In the genomic region with DNA sequence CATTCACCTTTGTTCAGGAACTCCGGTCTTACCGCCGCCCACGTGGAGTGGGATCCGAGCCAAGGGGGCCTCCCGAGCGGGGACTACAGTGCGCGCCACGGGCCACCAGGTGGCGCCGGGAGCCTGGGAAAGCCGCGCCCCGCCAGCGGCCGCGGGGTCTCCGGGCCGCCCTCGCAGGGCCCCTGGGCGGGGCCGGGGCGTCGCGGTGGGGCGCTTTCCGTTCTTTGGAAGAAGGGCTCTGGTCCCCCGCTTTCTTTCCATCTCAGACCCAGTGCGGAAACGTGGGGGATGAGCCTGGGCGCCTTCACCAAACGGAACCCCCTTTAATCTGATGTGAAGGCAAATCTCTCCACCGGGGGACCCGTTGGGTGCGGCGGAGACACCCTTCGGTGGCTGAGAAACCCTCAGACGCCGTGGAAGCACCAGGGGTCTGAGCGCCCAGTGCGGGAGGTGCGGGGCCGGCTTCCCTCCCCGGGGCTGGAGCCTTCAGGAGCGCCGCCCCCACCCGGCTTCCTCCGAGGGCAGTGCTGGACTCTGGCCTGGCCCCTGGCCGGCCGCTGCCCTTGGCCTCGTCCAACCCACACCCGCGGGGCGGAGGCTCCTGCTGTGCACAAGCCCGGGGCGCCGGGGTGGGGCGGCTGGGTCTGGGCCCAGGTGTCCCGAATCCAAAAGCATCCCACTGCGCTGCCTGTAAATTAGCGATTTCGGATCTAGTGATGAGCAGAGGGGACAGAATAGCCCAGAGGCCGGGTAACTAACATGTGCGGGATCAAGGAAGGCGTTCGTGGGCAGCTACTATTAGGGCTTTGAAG, we compare ENCODE assay signal across 8 cellular contexts. TPM values are rescaled to one million over a fixed set of nuclear protein-coding genes. Genes with fewer than 3 reads are reported as not detected.
DNase-seq lines count a peak whose midpoint lies in the region; ATAC-seq and TF ChIP-seq lines count a peak whose summit lies in the region.

No MANE protein-coding gene starts in this region.

- H3K9me3 Mint-ChIP-seq in chondrocyte (ENCODE audit: low read depth), result no peaks in the 10 kb centered on the region

- ATAC-seq in GM18858 (IDR thresholded peaks at IDR 0.05; ENCODE audit: unreplicated experiment), result peak; percentile 77
- peak; percentile 91 for ATAC-seq in HG03064 (IDR thresholded peaks at IDR 0.05; ENCODE audit: low read depth, unreplicated experiment)

- no peaks in the 10 kb centered on the region for H3K27me3 Mint-ChIP-seq in chondrocyte (ENCODE audit: low read depth)

- peak overlapping the region; percentile 74 for H3K27ac Mint-ChIP-seq in chondrocyte (ENCODE audit: unreplicated experiment)

- no peaks in the 10 kb centered on the region for H3K27me3 ChIP-seq in layer of hippocampus (ENCODE audit: control insufficient read depth, insufficient read depth, low read length)

- TF ChIP-seq CTCF in chondrocyte (IDR thresholded peaks at IDR 0.05), result peak; percentile 96

- DNase-seq in AG08395 (ENCODE audit: low spot score), result peak; percentile 96
- DNase-seq in NCI-H2227 (lab: John Stamatoyannopoulos, UW; ENCODE audit: unreplicated experiment), result peak; percentile 98
- DNase-seq in activated CD4-positive, alpha-beta T cell treated with anti-CD3 and anti-CD28 coated beads for 24 hours (ENCODE audit: low read depth in 2 of 2), result peak; percentile 80 to 88
- no peak for DNase-seq in chondrocyte (ENCODE audit: low spot score)
- peak; percentile 71 to 86 for DNase-seq in stimulated activated CD4-positive, alpha-beta T cell treated with anti-CD3 and anti-CD28 coated beads, Interleukin-1b, Interleukin-23, amount 100 ng/mL, for 1 hour (ENCODE audit: low read depth in 2 of 2)

- peak overlapping the region; percentile 69 for H3K4me3 Mint-ChIP-seq in chondrocyte (ENCODE audit: unreplicated experiment)

- peaks cover 2% of the 10 kb centered on the region for H3K36me3 Mint-ChIP-seq in chondrocyte (ENCODE audit: low read depth)

- peak overlapping the region; percentile 52 for H3K27ac ChIP-seq in layer of hippocampus (ENCODE audit: low read depth, low read length)

- peaks cover 17% of the 10 kb centered on the region for H3K4me1 Mint-ChIP-seq in chondrocyte (ENCODE audit: low read depth)

RNA-seq across cellular contexts. Expression of a gene that starts 44.6 kb away (rescaled TPM):
- total RNA-seq in chondrocyte, result 117 to 126 TPM (median 125 TPM) in 3 replicates
